28 cellular contexts compared by ENCODE assay signal in genomic region chr4:37995299-37995821, GRCh38. TPM values are rescaled to one million over a fixed set of nuclear protein-coding genes. Genes with fewer than 3 reads are reported as not detected.
DNase-seq lines count a peak whose midpoint lies in the region; ATAC-seq and TF ChIP-seq lines count a peak whose summit lies in the region.
"Had no signal": no experiment of that assay in that cellular context is flagged by ENCODE, and none has a peak within 500 bp of the region (broad histone marks: within the 10 kb centered on the region; RNA-seq: fewer than 3 reads in every experiment).

No MANE protein-coding gene starts in this region.

- H3K36me3 Mint-ChIP-seq in CD4-positive, CD25-positive, alpha-beta regulatory T cell: peaks cover 10% of the 10 kb centered on the region
- H3K36me3 Mint-ChIP-seq: natural killer cell had no signal

- H3K9me3 ChIP-seq in CD4-positive, CD25-positive, alpha-beta regulatory T cell (ENCODE audit: control insufficient read depth in 2 of 2, low read length in 2 of 2): no peaks in the 10 kb centered on the region
- no peaks in the 10 kb centered on the region for H3K9me3 ChIP-seq in thoracic aorta
- H3K9me3 ChIP-seq: BE2C, suprapubic skin had no signal

- no peaks in the 10 kb centered on the region for H3K27me3 Mint-ChIP-seq in CD4-positive, CD25-positive, alpha-beta regulatory T cell
- H3K27me3 Mint-ChIP-seq: activated CD4-positive, alpha-beta T cell treated with anti-CD3 and anti-CD28 coated beads, Interleukin-2, amount 10 ng/mL, durations not matched to agents 24 days and 14 days; activated naive CD8-positive, alpha-beta T cell; effector memory CD8-positive, alpha-beta T cell; stimulated activated naive B cell treated with anti-CD40 and anti-IgM and Interleukin-4, amounts not matched to agents 10 μg/mL and 1 μg/mL and 100 μg/mL, for 72 hours had no signal

- no peak overlapping the region for H3K4me3 Mint-ChIP-seq in CD4-positive, CD25-positive, alpha-beta regulatory T cell
- H3K4me3 Mint-ChIP-seq: activated CD4-positive, alpha-beta T cell treated with anti-CD3 and anti-CD28 coated beads, Interleukin-2, amount 10 ng/mL, durations not matched to agents 24 days and 14 days; activated naive CD8-positive, alpha-beta T cell; effector memory CD8-positive, alpha-beta T cell; natural killer cell had no signal

- no peak for DNase-seq in CD4-positive, CD25-positive, alpha-beta regulatory T cell
- DNase-seq in OCI-M1 (lab: John Stamatoyannopoulos, UW) (peak; percentile 13), thoracic aorta (ENCODE audit: low spot score) (no peak)
- no peak for DNase-seq in stimulated activated CD4-positive, alpha-beta T cell treated with anti-CD3 and anti-CD28 coated beads, Interleukin-2, amount 100 ng/mL, for 48 hours
- DNase-seq in activated naive CD4-positive, alpha-beta T cell (lab: John Stamatoyannopoulos, UW): no peak
- DNase-seq in activated CD4-positive, alpha-beta T cell treated with anti-CD3 and anti-CD28 coated beads for 4 hours: no peak
- DNase-seq: activated CD4-positive, alpha-beta T cell treated with anti-CD3 and anti-CD28 coated beads, Interleukin-2, amount 10 ng/mL, durations not matched to agents 24 days and 14 days; anterior cingulate cortex; BE2C; caudate nucleus; cortex of kidney; effector memory CD8-positive, alpha-beta T cell; HCEC 1CT; IMR-90; natural killer cell; NCI-H1048; NCI-H2107; NCI-H345; stimulated activated naive B cell treated with anti-CD40 and anti-IgM and Interleukin-4, amounts not matched to agents 10 μg/mL and 1 μg/mL and 100 μg/mL, for 72 hours; T1000; WERI-Rb-1 had no signal

- no peak overlapping the region for H3K4me3 ChIP-seq in CD4-positive, CD25-positive, alpha-beta regulatory T cell (ENCODE audit: low read depth, low read length)
- H3K4me3 ChIP-seq in thoracic aorta: peak overlapping the region; percentile 6
- H3K4me3 ChIP-seq: lung, suprapubic skin had no signal

- no peaks in the 10 kb centered on the region for H3K27me3 ChIP-seq in CD4-positive, CD25-positive, alpha-beta regulatory T cell (ENCODE audit: control insufficient read depth, insufficient read depth, low read length)
- H3K27me3 ChIP-seq in layer of hippocampus (ENCODE audit: control insufficient read depth, insufficient read depth, low read length) (no peaks in the 10 kb centered on the region), thoracic aorta (replicated peaks; ENCODE audit: insufficient read depth) (no peaks in the 10 kb centered on the region)
- H3K27me3 ChIP-seq: BE2C, suprapubic skin had no signal

- H3K27ac Mint-ChIP-seq in CD4-positive, CD25-positive, alpha-beta regulatory T cell: peak overlapping the region in 2 of 3 donors; percentile 56 to 75
- H3K27ac Mint-ChIP-seq: activated CD4-positive, alpha-beta T cell treated with anti-CD3 and anti-CD28 coated beads, Interleukin-2, amount 10 ng/mL, durations not matched to agents 24 days and 14 days; activated naive CD8-positive, alpha-beta T cell had no signal

- H3K36me3 ChIP-seq in CD4-positive, CD25-positive, alpha-beta regulatory T cell (ENCODE audit: control insufficient read depth, insufficient read depth, low read length): no peaks in the 10 kb centered on the region
- H3K36me3 ChIP-seq in thoracic aorta: no peaks in the 10 kb centered on the region
- H3K36me3 ChIP-seq: BE2C, suprapubic skin, WERI-Rb-1 had no signal

- ATAC-seq in CD4-positive, CD25-positive, alpha-beta regulatory T cell (ENCODE audit: low read depth in 2 of 2): no peak
- no peak for ATAC-seq in thoracic aorta (ENCODE audit: insufficient number of reproducible peaks, low FRiP score, low read depth)
- no peak for ATAC-seq in HG02840 (IDR thresholded peaks at IDR 0.05; ENCODE audit: low FRiP score, unreplicated experiment)
- ATAC-seq: effector memory CD8-positive, alpha-beta T cell had no signal

- H3K4me1 ChIP-seq in CD4-positive, CD25-positive, alpha-beta regulatory T cell (ENCODE audit: control insufficient read depth, insufficient read depth, low read length, poor library complexity, severe bottlenecking): no peaks in the 10 kb centered on the region
- peaks cover 41 to 89% of the 10 kb centered on the region in 2 donors for H3K4me1 ChIP-seq in thoracic aorta (ENCODE audit: control insufficient read depth in 1 of 2, low read depth in 2 of 2)
- H3K4me1 ChIP-seq: BE2C had no signal

- no peaks in the 10 kb centered on the region for H3K9me3 Mint-ChIP-seq in CD4-positive, CD25-positive, alpha-beta regulatory T cell
- H3K9me3 Mint-ChIP-seq: activated CD4-positive, alpha-beta T cell treated with anti-CD3 and anti-CD28 coated beads, Interleukin-2, amount 10 ng/mL, durations not matched to agents 24 days and 14 days; effector memory CD8-positive, alpha-beta T cell; natural killer cell had no signal

- H3K4me1 Mint-ChIP-seq in CD4-positive, CD25-positive, alpha-beta regulatory T cell: peaks cover 6 to 47% (median 28%) of the 10 kb centered on the region in 4 donors

- TF ChIP-seq CTCF in thoracic aorta (IDR thresholded peaks at IDR 0.05): no peak

- no peak overlapping the region for H3K27ac ChIP-seq in CD4-positive, CD25-positive, alpha-beta regulatory T cell (ENCODE audit: insufficient read depth, low read length, poor library complexity, severe bottlenecking)
- H3K27ac ChIP-seq in layer of hippocampus (ENCODE audit: low read depth, low read length) (peak overlapping the region; percentile 12), thoracic aorta (peak overlapping the region; percentile 61 to 76)
- H3K27ac ChIP-seq: suprapubic skin, WERI-Rb-1 had no signal

RNA-seq across cellular contexts. Expression of gene PTTG2, which starts 35.2 kb away (rescaled TPM):
- 2.0 TPM for total RNA-seq in CD4-positive, CD25-positive, alpha-beta regulatory T cell
- not detected for polyA plus RNA-seq in CD4-positive, CD25-positive, alpha-beta regulatory T cell
- total RNA-seq in thoracic aorta: 10 to 100 TPM in 1 of 2 donors, 1 to 10 TPM in 1; 2.2 to 10.7 TPM
- total RNA-seq: A673, IMR-90, suprapubic skin had no signal
- polyA plus RNA-seq: IMR-90, keratinocyte had no signal
